ENCODE assay signal across 1 cellular context in the genomic region with DNA sequence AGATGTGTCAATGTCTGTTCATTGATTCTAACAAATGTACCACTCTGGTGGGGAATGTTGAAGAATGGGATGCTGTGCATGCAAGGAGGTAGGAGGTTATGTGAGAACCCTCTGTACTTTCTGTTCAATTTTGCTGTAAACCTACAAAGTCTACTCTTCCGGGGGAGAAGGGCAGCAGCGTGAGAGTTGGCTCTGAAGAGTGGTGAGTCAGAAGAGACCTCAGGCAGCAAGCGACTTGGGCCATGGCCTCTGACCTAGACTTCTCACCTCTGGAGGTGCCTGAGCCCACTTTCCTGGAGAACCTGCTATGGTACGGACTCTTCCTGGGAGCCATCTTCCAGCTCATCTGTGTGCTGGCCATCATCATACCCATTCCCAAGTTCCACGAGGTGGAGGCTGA.
TF ChIP-seq lines count a peak whose summit lies in the region.

No MANE protein-coding gene starts in this region.

TF ChIP-seq in GM12878, 131 proteins besides CTCF, POLR2A, EP300 and RAD21 (continued from another document):
- TF ChIP-seq, protein P1, sequence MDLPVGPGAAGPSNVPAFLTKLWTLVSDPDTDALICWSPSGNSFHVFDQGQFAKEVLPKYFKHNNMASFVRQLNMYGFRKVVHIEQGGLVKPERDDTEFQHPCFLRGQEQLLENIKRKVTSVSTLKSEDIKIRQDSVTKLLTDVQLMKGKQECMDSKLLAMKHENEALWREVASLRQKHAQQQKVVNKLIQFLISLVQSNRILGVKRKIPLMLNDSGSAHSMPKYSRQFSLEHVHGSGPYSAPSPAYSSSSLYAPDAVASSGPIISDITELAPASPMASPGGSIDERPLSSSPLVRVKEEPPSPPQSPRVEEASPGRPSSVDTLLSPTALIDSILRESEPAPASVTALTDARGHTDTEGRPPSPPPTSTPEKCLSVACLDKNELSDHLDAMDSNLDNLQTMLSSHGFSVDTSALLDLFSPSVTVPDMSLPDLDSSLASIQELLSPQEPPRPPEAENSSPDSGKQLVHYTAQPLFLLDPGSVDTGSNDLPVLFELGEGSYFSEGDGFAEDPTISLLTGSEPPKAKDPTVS (IDR thresholded peaks at IDR 0.05; ENCODE audit: low read depth, low read length) = no peak
- TF ChIP-seq LARP7 (IDR thresholded peaks at IDR 0.05) (no peak), IRF4 (IDR thresholded peaks at IDR 0.05; ENCODE audit: low read depth, low read length) (no peak), ATF7 (IDR thresholded peaks at IDR 0.05; ENCODE audit: low read depth) (no peak), NFIC (IDR thresholded peaks at IDR 0.05; ENCODE audit: low read depth, low read length) (no peak), ZNF24 (IDR thresholded peaks at IDR 0.05) (no peak), SREBF2 (IDR thresholded peaks at IDR 0.05; ENCODE audit: low read length) (no peak), TCF3 (IDR thresholded peaks at IDR 0.05; ENCODE audit: borderline replicate concordance, insufficient read depth, low read depth, low read length) (no peak), SMC3 (IDR thresholded peaks at IDR 0.05; ENCODE audit: borderline replicate concordance, low read length) (no peak)
- TF ChIP-seq, protein P2, sequence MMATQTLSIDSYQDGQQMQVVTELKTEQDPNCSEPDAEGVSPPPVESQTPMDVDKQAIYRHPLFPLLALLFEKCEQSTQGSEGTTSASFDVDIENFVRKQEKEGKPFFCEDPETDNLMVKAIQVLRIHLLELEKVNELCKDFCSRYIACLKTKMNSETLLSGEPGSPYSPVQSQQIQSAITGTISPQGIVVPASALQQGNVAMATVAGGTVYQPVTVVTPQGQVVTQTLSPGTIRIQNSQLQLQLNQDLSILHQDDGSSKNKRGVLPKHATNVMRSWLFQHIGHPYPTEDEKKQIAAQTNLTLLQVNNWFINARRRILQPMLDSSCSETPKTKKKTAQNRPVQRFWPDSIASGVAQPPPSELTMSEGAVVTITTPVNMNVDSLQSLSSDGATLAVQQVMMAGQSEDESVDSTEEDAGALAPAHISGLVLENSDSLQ (IDR thresholded peaks at IDR 0.05) = no peak
- TF ChIP-seq, protein P3, sequence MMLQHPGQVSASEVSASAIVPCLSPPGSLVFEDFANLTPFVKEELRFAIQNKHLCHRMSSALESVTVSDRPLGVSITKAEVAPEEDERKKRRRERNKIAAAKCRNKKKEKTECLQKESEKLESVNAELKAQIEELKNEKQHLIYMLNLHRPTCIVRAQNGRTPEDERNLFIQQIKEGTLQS (IDR thresholded peaks at IDR 0.05; ENCODE audit: borderline replicate concordance, extremely low read depth, low read depth, low read length) = no peak
- TF ChIP-seq, protein P4, sequence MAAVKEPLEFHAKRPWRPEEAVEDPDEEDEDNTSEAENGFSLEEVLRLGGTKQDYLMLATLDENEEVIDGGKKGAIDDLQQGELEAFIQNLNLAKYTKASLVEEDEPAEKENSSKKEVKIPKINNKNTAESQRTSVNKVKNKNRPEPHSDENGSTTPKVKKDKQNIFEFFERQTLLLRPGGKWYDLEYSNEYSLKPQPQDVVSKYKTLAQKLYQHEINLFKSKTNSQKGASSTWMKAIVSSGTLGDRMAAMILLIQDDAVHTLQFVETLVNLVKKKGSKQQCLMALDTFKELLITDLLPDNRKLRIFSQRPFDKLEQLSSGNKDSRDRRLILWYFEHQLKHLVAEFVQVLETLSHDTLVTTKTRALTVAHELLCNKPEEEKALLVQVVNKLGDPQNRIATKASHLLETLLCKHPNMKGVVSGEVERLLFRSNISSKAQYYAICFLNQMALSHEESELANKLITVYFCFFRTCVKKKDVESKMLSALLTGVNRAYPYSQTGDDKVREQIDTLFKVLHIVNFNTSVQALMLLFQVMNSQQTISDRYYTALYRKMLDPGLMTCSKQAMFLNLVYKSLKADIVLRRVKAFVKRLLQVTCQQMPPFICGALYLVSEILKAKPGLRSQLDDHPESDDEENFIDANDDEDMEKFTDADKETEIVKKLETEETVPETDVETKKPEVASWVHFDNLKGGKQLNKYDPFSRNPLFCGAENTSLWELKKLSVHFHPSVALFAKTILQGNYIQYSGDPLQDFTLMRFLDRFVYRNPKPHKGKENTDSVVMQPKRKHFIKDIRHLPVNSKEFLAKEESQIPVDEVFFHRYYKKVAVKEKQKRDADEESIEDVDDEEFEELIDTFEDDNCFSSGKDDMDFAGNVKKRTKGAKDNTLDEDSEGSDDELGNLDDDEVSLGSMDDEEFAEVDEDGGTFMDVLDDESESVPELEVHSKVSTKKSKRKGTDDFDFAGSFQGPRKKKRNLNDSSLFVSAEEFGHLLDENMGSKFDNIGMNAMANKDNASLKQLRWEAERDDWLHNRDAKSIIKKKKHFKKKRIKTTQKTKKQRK (IDR thresholded peaks at IDR 0.05; ENCODE audit: low read depth, low read length) = no peak
- TF ChIP-seq, protein P5, sequence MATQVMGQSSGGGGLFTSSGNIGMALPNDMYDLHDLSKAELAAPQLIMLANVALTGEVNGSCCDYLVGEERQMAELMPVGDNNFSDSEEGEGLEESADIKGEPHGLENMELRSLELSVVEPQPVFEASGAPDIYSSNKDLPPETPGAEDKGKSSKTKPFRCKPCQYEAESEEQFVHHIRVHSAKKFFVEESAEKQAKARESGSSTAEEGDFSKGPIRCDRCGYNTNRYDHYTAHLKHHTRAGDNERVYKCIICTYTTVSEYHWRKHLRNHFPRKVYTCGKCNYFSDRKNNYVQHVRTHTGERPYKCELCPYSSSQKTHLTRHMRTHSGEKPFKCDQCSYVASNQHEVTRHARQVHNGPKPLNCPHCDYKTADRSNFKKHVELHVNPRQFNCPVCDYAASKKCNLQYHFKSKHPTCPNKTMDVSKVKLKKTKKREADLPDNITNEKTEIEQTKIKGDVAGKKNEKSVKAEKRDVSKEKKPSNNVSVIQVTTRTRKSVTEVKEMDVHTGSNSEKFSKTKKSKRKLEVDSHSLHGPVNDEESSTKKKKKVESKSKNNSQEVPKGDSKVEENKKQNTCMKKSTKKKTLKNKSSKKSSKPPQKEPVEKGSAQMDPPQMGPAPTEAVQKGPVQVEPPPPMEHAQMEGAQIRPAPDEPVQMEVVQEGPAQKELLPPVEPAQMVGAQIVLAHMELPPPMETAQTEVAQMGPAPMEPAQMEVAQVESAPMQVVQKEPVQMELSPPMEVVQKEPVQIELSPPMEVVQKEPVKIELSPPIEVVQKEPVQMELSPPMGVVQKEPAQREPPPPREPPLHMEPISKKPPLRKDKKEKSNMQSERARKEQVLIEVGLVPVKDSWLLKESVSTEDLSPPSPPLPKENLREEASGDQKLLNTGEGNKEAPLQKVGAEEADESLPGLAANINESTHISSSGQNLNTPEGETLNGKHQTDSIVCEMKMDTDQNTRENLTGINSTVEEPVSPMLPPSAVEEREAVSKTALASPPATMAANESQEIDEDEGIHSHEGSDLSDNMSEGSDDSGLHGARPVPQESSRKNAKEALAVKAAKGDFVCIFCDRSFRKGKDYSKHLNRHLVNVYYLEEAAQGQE (IDR thresholded peaks at IDR 0.05; ENCODE audit: low read depth, low read length) = no peak
- TF ChIP-seq, protein P6, sequence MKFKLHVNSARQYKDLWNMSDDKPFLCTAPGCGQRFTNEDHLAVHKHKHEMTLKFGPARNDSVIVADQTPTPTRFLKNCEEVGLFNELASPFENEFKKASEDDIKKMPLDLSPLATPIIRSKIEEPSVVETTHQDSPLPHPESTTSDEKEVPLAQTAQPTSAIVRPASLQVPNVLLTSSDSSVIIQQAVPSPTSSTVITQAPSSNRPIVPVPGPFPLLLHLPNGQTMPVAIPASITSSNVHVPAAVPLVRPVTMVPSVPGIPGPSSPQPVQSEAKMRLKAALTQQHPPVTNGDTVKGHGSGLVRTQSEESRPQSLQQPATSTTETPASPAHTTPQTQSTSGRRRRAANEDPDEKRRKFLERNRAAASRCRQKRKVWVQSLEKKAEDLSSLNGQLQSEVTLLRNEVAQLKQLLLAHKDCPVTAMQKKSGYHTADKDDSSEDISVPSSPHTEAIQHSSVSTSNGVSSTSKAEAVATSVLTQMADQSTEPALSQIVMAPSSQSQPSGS (IDR thresholded peaks at IDR 0.05; ENCODE audit: low read length) = no peak
